In the genomic region with DNA sequence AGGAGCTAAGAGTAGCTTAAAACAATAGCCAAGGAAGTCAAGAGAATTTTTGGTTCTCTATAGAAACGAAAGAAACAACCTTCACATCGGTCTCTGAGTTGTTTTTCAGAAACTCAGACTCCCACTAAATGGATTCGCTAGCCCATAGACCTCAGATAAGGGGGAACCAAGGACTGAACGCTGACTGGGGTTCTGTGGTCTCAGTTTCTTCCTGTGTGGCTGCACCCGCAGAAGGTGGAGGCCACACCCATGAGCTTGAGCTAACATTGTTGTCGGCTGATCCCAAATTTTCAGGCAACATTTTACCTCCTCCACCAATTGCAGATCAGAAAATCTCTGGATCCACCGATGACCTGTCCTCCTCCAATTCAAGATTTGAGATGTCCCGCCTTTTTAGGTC, we compare ENCODE assay signal across 22 cellular contexts.
DNase-seq lines count a peak whose midpoint lies in the region; ATAC-seq and TF ChIP-seq lines count a peak whose summit lies in the region.
"Had no signal": no experiment of that assay in that cellular context is flagged by ENCODE, and none has a peak within 500 bp of the region (broad histone marks: within the 10 kb centered on the region; RNA-seq: fewer than 3 reads in every experiment).

No MANE protein-coding gene starts in this region.

- H3K27me3 ChIP-seq in CD4-positive, alpha-beta T cell (ENCODE audit: control insufficient read depth, insufficient read depth, low read length): no peaks in the 10 kb centered on the region
- H3K27me3 ChIP-seq in hepatocyte: no peaks in the 10 kb centered on the region
- H3K27me3 ChIP-seq: MG63 had no signal

- H3K4me2 ChIP-seq in OCI-LY7 (ENCODE audit: low read length): no peak overlapping the region
- no peak overlapping the region for H3K4me2 ChIP-seq in hepatocyte

- intact Hi-C loops in activated CD4-positive, alpha-beta memory T cell treated with anti-CD3 and anti-CD28 coated beads for 36 hours (cut with micrococcal nuclease): no loop called here
- intact Hi-C loops in CD4-positive, alpha-beta T cell (cut with DNase I, micrococcal nuclease): no loop called here
- intact Hi-C loops in OCI-LY7 (cut with micrococcal nuclease; ENCODE audit: unreplicated experiment): no loop called here

- 71% methylated on average over 8 of the region's 8 CpGs for WGBS in hepatocyte (ENCODE audit: low lambda C conversion rate, missing lambda C conversion rate)

- no peak for ATAC-seq in CD4-positive, alpha-beta T cell (ENCODE audit: poor library complexity)
- no peak for ATAC-seq in central memory CD8-positive, alpha-beta T cell (replicated peaks; ENCODE audit: extremely low read depth, poor library complexity, severe bottlenecking)
- ATAC-seq: PC-3 had no signal

- TF ChIP-seq CTCF in CD4-positive, alpha-beta T cell (IDR thresholded peaks at IDR 0.05): no peak
- TF ChIP-seq CTCF in OCI-LY7 (conservative IDR thresholded peaks at IDR 0.05; ENCODE audit: low read length) (no peak), hepatocyte (IDR thresholded peaks at IDR 0.05; ENCODE audit: poor library complexity) (no peak)

- H3K79me2 ChIP-seq in OCI-LY7 (ENCODE audit: insufficient read depth, low read depth, low read length) (no peaks in the 10 kb centered on the region), hepatocyte (no peaks in the 10 kb centered on the region)

- CTCF ChIA-PET in activated CD4-positive, alpha-beta memory T cell treated with anti-CD3 and anti-CD28 coated beads, Interleukin-2, amount 10 ng/mL, durations not matched to agents 7 days and 5 days (lab: Charles Lee): no interaction called here
- CTCF ChIA-PET in activated CD4-positive, alpha-beta memory T cell treated with anti-CD3 and anti-CD28 coated beads for 36 hours (lab: Charles Lee): interaction anchor here (0.7 kb wide), 1 partner anchor 243 kb away, joined by 3 read pairs; no protein-coding TSS in a partner anchor
- CTCF ChIA-PET in CD4-positive, alpha-beta T cell (lab: Charles Lee): no interaction called here
- CTCF ChIA-PET in OCI-LY7 (lab: Charles Lee; ENCODE audit: unreplicated experiment): no interaction called here

- no peaks in the 10 kb centered on the region for H3K4me1 ChIP-seq in OCI-LY7 (ENCODE audit: insufficient read depth, low read length, poor library complexity, severe bottlenecking)
- peaks cover 3% of the 10 kb centered on the region for H3K4me1 ChIP-seq in hepatocyte (ENCODE audit: insufficient read depth)

- H3K27ac Mint-ChIP-seq in activated CD4-positive, alpha-beta memory T cell treated with anti-CD3 and anti-CD28 coated beads, Interleukin-2, amount 10 ng/mL, durations not matched to agents 7 days and 5 days: no peak overlapping the region
- no peak overlapping the region for H3K27ac Mint-ChIP-seq in activated CD4-positive, alpha-beta memory T cell treated with anti-CD3 and anti-CD28 coated beads for 36 hours
- no peak overlapping the region for H3K27ac Mint-ChIP-seq in CD4-positive, alpha-beta T cell
- H3K27ac Mint-ChIP-seq in central memory CD8-positive, alpha-beta T cell (ENCODE audit: low read depth): no peak overlapping the region
- H3K27ac Mint-ChIP-seq: H9, HFFc6 had no signal

- H3K9me3 Mint-ChIP-seq in activated CD4-positive, alpha-beta memory T cell treated with anti-CD3 and anti-CD28 coated beads, Interleukin-2, amount 10 ng/mL, durations not matched to agents 7 days and 5 days: peaks cover 5% of the 10 kb centered on the region
- H3K9me3 Mint-ChIP-seq in activated CD4-positive, alpha-beta memory T cell treated with anti-CD3 and anti-CD28 coated beads for 36 hours: no peaks in the 10 kb centered on the region
- H3K9me3 Mint-ChIP-seq in CD4-positive, alpha-beta T cell: no peaks in the 10 kb centered on the region
- no peaks in the 10 kb centered on the region for H3K9me3 Mint-ChIP-seq in central memory CD8-positive, alpha-beta T cell
- H3K9me3 Mint-ChIP-seq: H9 had no signal

- peaks cover 16% of the 10 kb centered on the region for H3K27me3 Mint-ChIP-seq in activated CD4-positive, alpha-beta memory T cell treated with anti-CD3 and anti-CD28 coated beads, Interleukin-2, amount 10 ng/mL, durations not matched to agents 7 days and 5 days
- H3K27me3 Mint-ChIP-seq in activated CD4-positive, alpha-beta memory T cell treated with anti-CD3 and anti-CD28 coated beads for 36 hours: peaks cover 12% of the 10 kb centered on the region
- H3K27me3 Mint-ChIP-seq in CD4-positive, alpha-beta T cell: peaks cover 31% of the 10 kb centered on the region
- peaks cover 65% of the 10 kb centered on the region for H3K27me3 Mint-ChIP-seq in central memory CD8-positive, alpha-beta T cell

- H2AFZ ChIP-seq in OCI-LY7 (ENCODE audit: low read length) (0 out of 2 replicates have a peak overlapping the region, but pooled peaks have one; percentile 8), hepatocyte (no peak overlapping the region)

- no peaks in the 10 kb centered on the region for H3K36me3 Mint-ChIP-seq in activated CD4-positive, alpha-beta memory T cell treated with anti-CD3 and anti-CD28 coated beads, Interleukin-2, amount 10 ng/mL, durations not matched to agents 7 days and 5 days (ENCODE audit: low read depth)
- H3K36me3 Mint-ChIP-seq in activated CD4-positive, alpha-beta memory T cell treated with anti-CD3 and anti-CD28 coated beads for 36 hours: no peaks in the 10 kb centered on the region
- H3K36me3 Mint-ChIP-seq in CD4-positive, alpha-beta T cell (ENCODE audit: low read depth): no peaks in the 10 kb centered on the region
- peaks cover 2% of the 10 kb centered on the region for H3K36me3 Mint-ChIP-seq in central memory CD8-positive, alpha-beta T cell (ENCODE audit: insufficient read depth)

- POLR2A ChIA-PET in activated CD4-positive, alpha-beta memory T cell treated with anti-CD3 and anti-CD28 coated beads, Interleukin-2, amount 10 ng/mL, durations not matched to agents 7 days and 5 days (lab: Charles Lee): no interaction called here
- POLR2A ChIA-PET in activated CD4-positive, alpha-beta memory T cell treated with anti-CD3 and anti-CD28 coated beads for 36 hours (lab: Charles Lee): no interaction called here
- POLR2A ChIA-PET in CD4-positive, alpha-beta T cell (lab: Charles Lee): no interaction called here
- POLR2A ChIA-PET in OCI-LY7 (lab: Charles Lee): interaction anchor here (0.6 to 0.7 kb wide), 2 partner anchors 9 to 67 kb away, joined by 3 read pairs; no protein-coding TSS in a partner anchor

- peak overlapping the region; percentile 9 for H3K4me3 Mint-ChIP-seq in activated CD4-positive, alpha-beta memory T cell treated with anti-CD3 and anti-CD28 coated beads, Interleukin-2, amount 10 ng/mL, durations not matched to agents 7 days and 5 days
- H3K4me3 Mint-ChIP-seq in activated CD4-positive, alpha-beta memory T cell treated with anti-CD3 and anti-CD28 coated beads for 36 hours: no peak overlapping the region
- peak overlapping the region; percentile 35 for H3K4me3 Mint-ChIP-seq in CD4-positive, alpha-beta T cell
- peak overlapping the region; percentile 26 for H3K4me3 Mint-ChIP-seq in central memory CD8-positive, alpha-beta T cell
- H3K4me3 Mint-ChIP-seq: H9, HFFc6 had no signal

- H4K20me1 ChIP-seq in OCI-LY7 (ENCODE audit: insufficient read depth, low read length) (no peaks in the 10 kb centered on the region), hepatocyte (ENCODE audit: insufficient read depth, poor library complexity, severe bottlenecking) (no peaks in the 10 kb centered on the region)

- BruUV-seq in OCI-LY7 (replicated peaks; lab: Mats Ljungman, UMichigan): no TSS peak

- no peak overlapping the region for H3K27ac ChIP-seq in CD4-positive, alpha-beta T cell (ENCODE audit: low read depth, low read length)
- H3K27ac ChIP-seq in OCI-LY7 (ENCODE audit: low read depth, low read length, poor library complexity, severe bottlenecking): no peak overlapping the region
- H3K27ac ChIP-seq in hepatocyte: no peak overlapping the region
- H3K27ac ChIP-seq: C4-2B had no signal

- H3K9me3 ChIP-seq in CD4-positive, alpha-beta T cell (ENCODE audit: control insufficient read depth, low read length): no peaks in the 10 kb centered on the region
- H3K9me3 ChIP-seq in OCI-LY7 (ENCODE audit: low read length) (no peaks in the 10 kb centered on the region), hepatocyte (ENCODE audit: low read depth) (no peaks in the 10 kb centered on the region)
- H3K9me3 ChIP-seq: MG63 had no signal

- DNase-seq in activated CD4-positive, alpha-beta memory T cell treated with anti-CD3 and anti-CD28 coated beads, Interleukin-2, amount 10 ng/mL, durations not matched to agents 7 days and 5 days: peak; percentile 43
- no peak for DNase-seq in activated CD4-positive, alpha-beta memory T cell treated with anti-CD3 and anti-CD28 coated beads for 36 hours
- DNase-seq in CD4-positive, alpha-beta T cell: no peak
- DNase-seq in OCI-LY7 (ENCODE audit: low spot score): no peak
- DNase-seq in central memory CD8-positive, alpha-beta T cell (ENCODE audit: low spot score in 2 of 2): no peak
- DNase-seq in C1 segment of cervical spinal cord (lab: John Stamatoyannopoulos, UW): no peak
- DNase-seq in NCI-H748 (lab: John Stamatoyannopoulos, UW; ENCODE audit: unreplicated experiment): no peak
- no peak for DNase-seq in hepatocyte (ENCODE audit: low spot score)
- DNase-seq: 8988T, AML-193, COR-L47, DMS79, H9, HFFc6, MG63, NCI-H1694 treated with DMSO at 0.1 percent for 48 hours, NCI-H2081 treated with DMSO at 0.1 percent for 48 hours, NCI-H2171 treated with DMSO at 0.1 percent for 48 hours, NCI-H524 treated with DMSO at 0.1 percent for 48 hours, PC-3, SHP77 had no signal

- H3K4me3 ChIP-seq in OCI-LY7 (ENCODE audit: low read depth, low read length, poor library complexity, severe bottlenecking): no peak overlapping the region
- no peak overlapping the region for H3K4me3 ChIP-seq in hepatocyte
- H3K4me3 ChIP-seq: MG63 had no signal

- peaks cover 28% of the 10 kb centered on the region for H3K4me1 Mint-ChIP-seq in activated CD4-positive, alpha-beta memory T cell treated with anti-CD3 and anti-CD28 coated beads, Interleukin-2, amount 10 ng/mL, durations not matched to agents 7 days and 5 days
- H3K4me1 Mint-ChIP-seq in activated CD4-positive, alpha-beta memory T cell treated with anti-CD3 and anti-CD28 coated beads for 36 hours (ENCODE audit: low read depth): peaks cover 21% of the 10 kb centered on the region
- peaks cover 19% of the 10 kb centered on the region for H3K4me1 Mint-ChIP-seq in CD4-positive, alpha-beta T cell (ENCODE audit: low read depth)
- peaks cover 21% of the 10 kb centered on the region for H3K4me1 Mint-ChIP-seq in central memory CD8-positive, alpha-beta T cell

- H3K36me3 ChIP-seq in OCI-LY7 (ENCODE audit: insufficient read depth, low read length) (no peaks in the 10 kb centered on the region), hepatocyte (replicated peaks; ENCODE audit: insufficient read depth, low read depth) (no peaks in the 10 kb centered on the region)
- H3K36me3 ChIP-seq: MG63 had no signal

- H3K9me2 ChIP-seq in OCI-LY7 (ENCODE audit: insufficient read depth, low read length) (no peaks in the 10 kb centered on the region), hepatocyte (replicated peaks; ENCODE audit: insufficient read depth) (no peaks in the 10 kb centered on the region)
